Comparison of ENCODE assay signal across 12 cellular contexts in genomic region chr11:33052241-33052640, GRCh38.
"Had no signal": no experiment of that assay in that cellular context is flagged by ENCODE, and none has a peak within 500 bp of the region (broad histone marks: within the 10 kb centered on the region; RNA-seq: fewer than 3 reads in every experiment).

No MANE protein-coding gene starts in this region.

- H3K4me3 Mint-ChIP-seq: activated naive CD4-positive, alpha-beta T cell treated with anti-CD3 and anti-CD28 coated beads, Interleukin-2, amount 50 U/mL, for 24 hours; endodermal cell had no signal

- ATAC-seq: body of pancreas had no signal

- H3K4me1 ChIP-seq: parathyroid adenoma had no signal

- H3K4me3 ChIP-seq: body of pancreas, transverse colon had no signal

- H3K27ac ChIP-seq: parathyroid adenoma had no signal

- DNase-seq: activated T-cell treated with anti-CD3 and anti-CD28 coated beads, Interleukin-2, amount 50 U/mL, for 1 hour; body of pancreas; central memory CD4-positive, alpha-beta T cell; endodermal cell; erythroblast; hypothalamus; naive B cell; retina; T-helper 9 cell; transverse colon had no signal

- H3K4me1 Mint-ChIP-seq: activated naive CD4-positive, alpha-beta T cell treated with anti-CD3 and anti-CD28 coated beads, Interleukin-2, amount 50 U/mL, for 24 hours had no signal

- H3K9me3 Mint-ChIP-seq: activated naive CD4-positive, alpha-beta T cell treated with anti-CD3 and anti-CD28 coated beads, Interleukin-2, amount 50 U/mL, for 24 hours; naive B cell had no signal

- H3K27ac Mint-ChIP-seq: activated naive CD4-positive, alpha-beta T cell treated with anti-CD3 and anti-CD28 coated beads, Interleukin-2, amount 50 U/mL, for 24 hours had no signal

- H3K9me3 ChIP-seq: body of pancreas, transverse colon had no signal

- H2AFZ ChIP-seq: parathyroid adenoma had no signal

- H3K27me3 Mint-ChIP-seq: activated naive CD4-positive, alpha-beta T cell treated with anti-CD3 and anti-CD28 coated beads, Interleukin-2, amount 50 U/mL, for 24 hours; naive B cell had no signal

- H3K27me3 ChIP-seq: body of pancreas, transverse colon had no signal

- H3K79me2 ChIP-seq: parathyroid adenoma had no signal
